1 cellular context compared by ENCODE assay signal in genomic region chrX:152733261-152733975, GRCh38.
TF ChIP-seq lines count a peak whose summit lies in the region.

Gene CSAG1, minus strand, starts transcription at chrX:152733721. Its CDS starts 1,261 bp downstream, at chrX:152732460.
Gene MAGEA12, plus strand, starts transcription at chrX:152733757. Its CDS starts 2,405 bp downstream, at chrX:152736162.

TF ChIP-seq in K562, 482 proteins besides CTCF, POLR2A, EP300 and RAD21 (continued from another document and continues in another):
- TF ChIP-seq CHD7 (IDR thresholded peaks at IDR 0.05; ENCODE audit: low read depth, low read length) (no peak), CUX1 (CRISPR knock-in tag; IDR thresholded peaks at IDR 0.05) (no peak), MYBL2 (IDR thresholded peaks at IDR 0.05; ENCODE audit: low read depth) (no peak), MYBL2 (CRISPR knock-in tag; IDR thresholded peaks at IDR 0.05; ENCODE audit: borderline replicate concordance) (no peak), CREB5 (CRISPR knock-in tag; IDR thresholded peaks at IDR 0.05) (no peak), ATF4 (CRISPR knock-in tag; IDR thresholded peaks at IDR 0.05) (no peak), CBX2 (IDR thresholded peaks at IDR 0.05; ENCODE audit: insufficient read depth, low read length, poor library complexity, severe bottlenecking) (no peak), ZNF77 (CRISPR knock-in tag; IDR thresholded peaks at IDR 0.05) (no peak), CBFA2T2 (conservative IDR thresholded peaks at IDR 0.05) (no peak; the same call in 1 of the 2 replicates), GATAD2A (IDR thresholded peaks at IDR 0.05) (no peak), PHB2 (IDR thresholded peaks at IDR 0.05; ENCODE audit: low read depth) (no peak), RBM17 (IDR thresholded peaks at IDR 0.05; ENCODE audit: borderline replicate concordance, low read depth, low read length) (no peak), TSC22D4 (tag; IDR thresholded peaks at IDR 0.05) (no peak), ATF7 (IDR thresholded peaks at IDR 0.05) (no peak), VEZF1 (CRISPR knock-in tag; IDR thresholded peaks at IDR 0.05) (peak; percentile 34; the same call in 1 of the 2 replicates), MCM7 (IDR thresholded peaks at IDR 0.05) (no peak), ZNF143 (CRISPR knock-in tag; IDR thresholded peaks at IDR 0.05) (no peak), SMARCA5 (IDR thresholded peaks at IDR 0.05) (no peak), ZNF347 (CRISPR knock-in tag; IDR thresholded peaks at IDR 0.05; ENCODE audit: low read depth) (no peak), ZKSCAN8 (CRISPR knock-in tag; IDR thresholded peaks at IDR 0.05) (no peak), USF2 (CRISPR knock-in tag; IDR thresholded peaks at IDR 0.05) (peak; percentile 82), GTF3C2 (IDR thresholded peaks at IDR 0.05; ENCODE audit: borderline replicate concordance, extremely low read depth, insufficient read length) (no peak), ATF3 (IDR thresholded peaks at IDR 0.05) (no peak), ATF3 (CRISPR knock-in tag; conservative IDR thresholded peaks at IDR 0.05) (no peak), HDAC8 (tag; IDR thresholded peaks at IDR 0.05) (no peak), POLR2B (IDR thresholded peaks at IDR 0.05; ENCODE audit: low read depth, partially characterized antibody) (no peak), ZNF740 (CRISPR knock-in tag; IDR thresholded peaks at IDR 0.05) (0 out of 2 replicates have a peak, but pooled peaks have one; percentile 60), ZNF740 (tag; IDR thresholded peaks at IDR 0.05) (peak in 1 of 2 experiments; percentile 46; a peak in 1 of 4 replicates)
